ENCODE assay signal across 16 cellular contexts in genomic region chr1:27157194-27157593, GRCh38.
"Had no signal": no experiment of that assay in that cellular context is flagged by ENCODE, and none has a peak within 500 bp of the region (broad histone marks: within the 10 kb centered on the region; RNA-seq: fewer than 3 reads in every experiment).

No MANE protein-coding gene starts in this region.

- H3K27me3 ChIP-seq: cardiac muscle cell, dorsolateral prefrontal cortex, gastroesophageal sphincter, right atrium auricular region, upper lobe of left lung had no signal

- H3K27ac Mint-ChIP-seq: activated naive CD4-positive, alpha-beta T cell treated with anti-CD3 and anti-CD28 coated beads, Interleukin-2, amount 10 ng/mL, durations not matched to agents 7 days and 5 days; activated T-helper 17 cell treated with anti-CD3 and anti-CD28 coated beads, Interleukin-2, amount 50 U/mL, for 72 hours; endodermal cell; T-helper 17 cell had no signal

- H3K27me3 Mint-ChIP-seq: activated naive CD4-positive, alpha-beta T cell treated with anti-CD3 and anti-CD28 coated beads, Interleukin-2, amount 10 ng/mL, durations not matched to agents 7 days and 5 days; activated T-helper 17 cell treated with anti-CD3 and anti-CD28 coated beads, Interleukin-2, amount 50 U/mL, for 72 hours; naive B cell; T-helper 17 cell had no signal

- DNase-seq: activated CD4-positive, alpha-beta T cell treated with anti-CD3 and anti-CD28 coated beads, Interleukin-2, amount 50 U/mL, for 1 hour; activated naive CD4-positive, alpha-beta T cell treated with anti-CD3 and anti-CD28 coated beads, Interleukin-2, amount 10 ng/mL, durations not matched to agents 7 days and 5 days; dorsolateral prefrontal cortex; endodermal cell; left colon; naive B cell; stimulated activated CD4-positive, alpha-beta T cell treated with anti-CD3 and anti-CD28 coated beads, Interleukin-15, amount 100 ng/mL, for 24 hours; stimulated activated CD4-positive, alpha-beta T cell treated with anti-CD3 and anti-CD28 coated beads, Interleukin-4, amount 100 ng/mL, for 1 hour; stimulated activated naive CD4-positive, alpha-beta T cell; T-helper 17 cell; upper lobe of left lung had no signal

- H3K36me3 ChIP-seq: cardiac muscle cell, gastroesophageal sphincter, right atrium auricular region, upper lobe of left lung had no signal

- H3K4me3 ChIP-seq: cardiac muscle cell, dorsolateral prefrontal cortex, gastroesophageal sphincter, lung, right atrium auricular region, upper lobe of left lung had no signal

- H3K9me3 Mint-ChIP-seq: activated naive CD4-positive, alpha-beta T cell treated with anti-CD3 and anti-CD28 coated beads, Interleukin-2, amount 10 ng/mL, durations not matched to agents 7 days and 5 days; activated T-helper 17 cell treated with anti-CD3 and anti-CD28 coated beads, Interleukin-2, amount 50 U/mL, for 72 hours; endodermal cell had no signal

- H3K36me3 Mint-ChIP-seq: naive B cell had no signal

- H3K9me3 ChIP-seq: gastroesophageal sphincter, right atrium auricular region, upper lobe of left lung had no signal

- ATAC-seq: activated T-helper 17 cell treated with anti-CD3 and anti-CD28 coated beads, Interleukin-2, amount 50 U/mL, for 72 hours; gastroesophageal sphincter; left colon; T-helper 17 cell had no signal

- H3K4me3 Mint-ChIP-seq: activated naive CD4-positive, alpha-beta T cell treated with anti-CD3 and anti-CD28 coated beads, Interleukin-2, amount 10 ng/mL, durations not matched to agents 7 days and 5 days; activated T-helper 17 cell treated with anti-CD3 and anti-CD28 coated beads, Interleukin-2, amount 50 U/mL, for 72 hours; endodermal cell; naive B cell; T-helper 17 cell had no signal
